In genomic region chr1:228376651-228377631, GRCh38 we compare ENCODE assay signal across 14 cellular contexts. TPM values are rescaled to one million over a fixed set of nuclear protein-coding genes. Genes with fewer than 3 reads are reported as not detected.
DNase-seq lines count a peak whose midpoint lies in the region; ATAC-seq and TF ChIP-seq lines count a peak whose summit lies in the region.
"Had no signal": no experiment of that assay in that cellular context is flagged by ENCODE, and none has a peak within 500 bp of the region (broad histone marks: within the 10 kb centered on the region; RNA-seq: fewer than 3 reads in every experiment).

No MANE protein-coding gene starts in this region.

- H3K36me3 ChIP-seq in BE2C (no peaks in the 10 kb centered on the region), HEK293 (ENCODE audit: control insufficient read depth in 2 of 2, insufficient read depth in 1 of 2, low read length in 2 of 2) (no peaks in the 10 kb centered on the region), osteoblast (ENCODE audit: insufficient read depth, low read length) (no peaks in the 10 kb centered on the region), trophoblast cell (ENCODE audit: control insufficient read depth in 1 of 2, insufficient read depth in 2 of 2, low read length in 2 of 2) (no peaks in the 10 kb centered on the region)
- H3K36me3 ChIP-seq: BLaER1 treated with 17β-estradiol and CSF1 and Interleukin-3, amounts not matched to agents 10 nM and 100 nM; SJSA1 had no signal

- no peak overlapping the region for H2AK5ac ChIP-seq in trophoblast cell (ENCODE audit: low read length)

- CTCF ChIA-PET in HEK293 (lab: Yijun Ruan, JAX) = interaction anchor here (0.6 to 0.9 kb wide), 4 partner anchors 87 to 1931 kb away, joined by 3 read pairs; no protein-coding TSS in a partner anchor

- ATAC-seq in Right ventricle myocardium superior (ENCODE audit: poor library complexity) = no peak
- ATAC-seq in HG03095 (IDR thresholded peaks at IDR 0.05; ENCODE audit: unreplicated experiment) = no peak

- no peak for TF ChIP-seq CTCF in BE2C (IDR thresholded peaks at IDR 0.05; ENCODE audit: low read depth, low read length)
- no peak for TF ChIP-seq CTCF in HEK293 (tag by site-specific recombination; IDR thresholded peaks at IDR 0.05)
- TF ChIP-seq CTCF in osteoblast (IDR thresholded peaks at IDR 0.05; ENCODE audit: extremely low read depth, low read depth, low read length) = no peak

- H3K79me1 ChIP-seq in trophoblast cell (ENCODE audit: low read length) = peaks cover 2% of the 10 kb centered on the region

- H3K79me2 ChIP-seq in osteoblast (ENCODE audit: insufficient read depth, low read length) = no peaks in the 10 kb centered on the region
- H3K79me2 ChIP-seq in trophoblast cell (ENCODE audit: control insufficient read depth, insufficient read depth, low read length, poor library complexity) = no peaks in the 10 kb centered on the region

- no CpG with 5 or more reads among the region's 31 CpGs for WGBS in trophoblast cell (ENCODE audit: extremely low coverage, insufficient coverage, insufficient read length)

- H3K27me3 ChIP-seq in BE2C (no peaks in the 10 kb centered on the region), osteoblast (ENCODE audit: insufficient read depth, low read length) (peaks cover 6% of the 10 kb centered on the region), trophoblast cell (ENCODE audit: insufficient read depth, low read length) (no peaks in the 10 kb centered on the region)

- no peak overlapping the region for H3K23ac ChIP-seq in trophoblast cell (ENCODE audit: low read length)

- H3K4me1 ChIP-seq in BE2C = no peaks in the 10 kb centered on the region
- peaks cover 3% of the 10 kb centered on the region; the same call in 1 of the 2 replicates for H3K4me1 ChIP-seq in HEK293 (ENCODE audit: control insufficient read depth, insufficient read depth, low read length)
- H3K4me1 ChIP-seq in osteoblast (ENCODE audit: insufficient read depth, low read length) = peaks cover 13% of the 10 kb centered on the region
- H3K4me1 ChIP-seq in trophoblast cell (ENCODE audit: control insufficient read depth in 1 of 2, insufficient read depth in 2 of 2, low read length in 2 of 2) = peaks cover 2 to 10% of the 10 kb centered on the region in 2 experiments
- H3K4me1 ChIP-seq: SJSA1 had no signal

- H3K4me2 ChIP-seq in osteoblast (ENCODE audit: insufficient read depth, low read length) (no peak overlapping the region), trophoblast cell (ENCODE audit: low read length) (no peak overlapping the region)

- no peak overlapping the region for H3K9ac ChIP-seq in trophoblast cell (ENCODE audit: low read length)
- H3K9ac ChIP-seq: BLaER1 treated with 17β-estradiol and CSF1 and Interleukin-3, amounts not matched to agents 10 nM and 100 nM had no signal

- intact Hi-C loops in Right ventricle myocardium superior (cut with DNase I) = no loop called here

- POLR2A ChIA-PET in HEK293 (lab: Yijun Ruan, JAX) = interaction anchor here (0.6 to 1.6 kb wide), 2 partner anchors 30 to 80 kb away, joined by 4 to 6 read pairs; partner anchors contain the start of gene TRIM11

- no peak overlapping the region for H3K27ac ChIP-seq in HEK293 (ENCODE audit: extremely low read depth, low read depth, low read length)
- H3K27ac ChIP-seq in osteoblast (ENCODE audit: low read depth, low read length) = no peak overlapping the region
- H3K27ac ChIP-seq in trophoblast cell (ENCODE audit: low read depth, low read length) = no peak overlapping the region
- H3K27ac ChIP-seq: BLaER1 treated with 17β-estradiol and CSF1 and Interleukin-3, amounts not matched to agents 10 nM and 100 nM; SJSA1 had no signal

- H2BK5ac ChIP-seq in trophoblast cell (ENCODE audit: low read depth, low read length, poor library complexity) = no peak overlapping the region

- no peak overlapping the region for H3K14ac ChIP-seq in trophoblast cell (ENCODE audit: low read length)

- no peak overlapping the region for H4K8ac ChIP-seq in trophoblast cell (ENCODE audit: low read depth, low read length)

- H3K4ac ChIP-seq in trophoblast cell (ENCODE audit: low read depth, low read length) = no peak overlapping the region

- H2BK12ac ChIP-seq in trophoblast cell (ENCODE audit: low read length) = no peak overlapping the region

- no peak overlapping the region for H3K18ac ChIP-seq in trophoblast cell (ENCODE audit: low read length)

- H4K12ac ChIP-seq in trophoblast cell (ENCODE audit: low read depth, low read length) = no peak overlapping the region

- H3K4me3 ChIP-seq in BE2C (ENCODE audit: low read depth, low read length) (no peak overlapping the region), HEK293 (ENCODE audit: low read depth, low read length) (no peak overlapping the region), osteoblast (ENCODE audit: insufficient read depth, low read length) (no peak overlapping the region), trophoblast cell (ENCODE audit: low read depth, low read length) (no peak overlapping the region)
- H3K4me3 ChIP-seq: SJSA1 had no signal

- no peaks in the 10 kb centered on the region for H4K20me1 ChIP-seq in osteoblast (ENCODE audit: insufficient read depth, low read length)

- H3K9me3 ChIP-seq in BE2C = no peaks in the 10 kb centered on the region
- no peaks in the 10 kb centered on the region for H3K9me3 ChIP-seq in HEK293 (ENCODE audit: control insufficient read depth, insufficient read depth, low read depth, low read length)
- H3K9me3 ChIP-seq in osteoblast (ENCODE audit: low read depth, low read length) = no peaks in the 10 kb centered on the region
- H3K9me3 ChIP-seq in trophoblast cell (ENCODE audit: insufficient read depth, low read depth, low read length) = peaks cover 2% of the 10 kb centered on the region
- H3K9me3 ChIP-seq: BLaER1 treated with 17β-estradiol and CSF1 and Interleukin-3, amounts not matched to agents 10 nM and 100 nM; SJSA1 had no signal

- no peak overlapping the region for H2AFZ ChIP-seq in osteoblast (ENCODE audit: low read length)
- no peak overlapping the region for H2AFZ ChIP-seq in trophoblast cell (ENCODE audit: insufficient read depth, low read length, poor library complexity)

- no peak overlapping the region for H4K91ac ChIP-seq in trophoblast cell (ENCODE audit: low read depth, low read length)

- peak; percentile 6 for DNase-seq in BE2C
- DNase-seq in Right ventricle myocardium superior = peak; percentile 37
- DNase-seq in osteoblast (ENCODE audit: insufficient read length, low spot score, missing footprints) = peak; percentile 78
- DNase-seq in NCI-H1092 treated with DMSO at 0.1 percent for 48 hours (lab: John Stamatoyannopoulos, UW) = no peak
- no peak for DNase-seq in trophoblast cell
- DNase-seq in epidermal melanocyte (ENCODE audit: insufficient read length, low spot score) = no peak
- DNase-seq: activated CD4-positive, alpha-beta T cell treated with anti-CD3 and anti-CD28 coated beads, Interleukin-2, amount 10 ng/mL, durations not matched to agents 24 days and 14 days; cortex of kidney; islet precursor cell; NCI-H226 had no signal

- H2BK120ac ChIP-seq in trophoblast cell (ENCODE audit: insufficient read depth, low read length, poor library complexity) = no peak overlapping the region

TF ChIP-seq in HEK293, 187 proteins besides CTCF, POLR2A, EP300 and RAD21:
- peak; percentile 44 for TF ChIP-seq GLIS1 (tag by site-specific recombination; IDR thresholded peaks at IDR 0.05)
- TF ChIP-seq ZBTB17 (tag by site-specific recombination; IDR thresholded peaks at IDR 0.05) = peak; percentile 11
- TF ChIP-seq ZNF138 (tag by site-specific recombination; IDR thresholded peaks at IDR 0.05; ENCODE audit: borderline replicate concordance) = no peak
- TF ChIP-seq KLF8 (tag by site-specific recombination; IDR thresholded peaks at IDR 0.05) = 0 out of 2 replicates have a peak, but pooled peaks have one; percentile 1

RNA-seq across cellular contexts. Expression of gene TRIM11, which starts 29.7 kb away (rescaled TPM):
- 76.0 TPM for polyA plus RNA-seq in BE2C (2012; ENCODE audit: insufficient read depth, insufficient read length, low read depth)
- 6.2 TPM for total RNA-seq in Right ventricle myocardium superior
- 22.1 and 25.7 TPM in 2 replicates for total RNA-seq in osteoblast
- polyA plus RNA-seq in trophoblast cell (2013) = 31.1 and 32.5 TPM in 2 replicates

RNA-seq across cellular contexts. Expression of gene TRIM17, which starts 39.7 kb away (rescaled TPM):
- polyA plus RNA-seq in BE2C (2012; ENCODE audit: insufficient read depth, insufficient read length, low read depth) = 2.7 TPM
- total RNA-seq in Right ventricle myocardium superior (0.32 TPM), osteoblast (under 0.01 TPM in 1 of 2 replicates, not detected in the other)
- polyA plus RNA-seq in trophoblast cell (2013) = 10.5 and 10.6 TPM in 2 replicates
- total RNA-seq: SJSA1 had no signal

Comparison
In these comparisons a context has a peak if more than half of its experiments do, and no peak if none do; other contexts are left out.
1. DNase-seq: peak in BE2C (single experiment), Right ventricle myocardium superior (single experiment) and osteoblast (single experiment); none in NCI-H1092 treated with DMSO at 0.1 percent for 48 hours (single experiment), trophoblast cell (0 of 2) and epidermal melanocyte (single experiment).